In the genomic region with DNA sequence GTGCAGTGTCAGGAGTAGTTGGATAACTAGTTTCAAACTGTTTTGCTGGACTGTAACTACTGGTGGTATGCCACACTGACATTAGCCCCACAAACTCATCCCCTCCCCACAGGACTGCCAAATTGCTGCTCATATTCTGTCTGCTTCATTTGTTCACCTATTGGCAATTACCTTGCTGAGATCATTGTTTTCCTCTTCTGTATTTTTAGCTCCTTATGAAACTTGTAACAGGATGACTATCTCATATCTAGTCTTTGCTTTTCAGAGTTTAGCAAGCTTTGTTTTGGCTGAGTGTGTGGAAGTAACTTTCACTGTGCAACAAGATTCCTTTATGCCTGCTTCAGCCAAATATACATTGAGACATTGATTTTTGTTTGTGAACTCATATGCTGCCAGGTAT, we compare ENCODE assay signal across 12 cellular contexts.
A peak's percentile ranks its signal among the peaks of the same experiment; 100 is the strongest.
DNase-seq lines count a peak whose midpoint lies in the region; ATAC-seq and TF ChIP-seq lines count a peak whose summit lies in the region.
"Had no signal": no experiment of that assay in that cellular context is flagged by ENCODE, and none has a peak within 500 bp of the region (broad histone marks: within the 10 kb centered on the region; RNA-seq: fewer than 3 reads in every experiment).

No MANE protein-coding gene starts in this region.

- ATAC-seq in GM19023 (IDR thresholded peaks at IDR 0.05; ENCODE audit: unreplicated experiment) (no peak), HG02763 (IDR thresholded peaks at IDR 0.05; ENCODE audit: unreplicated experiment) (no peak)
- ATAC-seq: CD8-positive, alpha-beta T cell had no signal

- no peaks in the 10 kb centered on the region for H3K9me3 ChIP-seq in HEK293 (ENCODE audit: control insufficient read depth, insufficient read depth, low read depth, low read length)

- DNase-seq in GM13977 (ENCODE audit: low spot score) (peak; percentile 52), caudate nucleus (lab: John Stamatoyannopoulos, UW) (peak in 2 of 61 donors; percentile 18 to 20), OCI-M1 (lab: John Stamatoyannopoulos, UW) (no peak), NCI-H187 treated with DMSO at 0.1 percent for 48 hours (lab: John Stamatoyannopoulos, UW) (no peak)
- DNase-seq: CD8-positive, alpha-beta T cell; naive B cell; NCI-H1436 treated with DMSO at 0.1 percent for 48 hours; PC-9 had no signal

- POLR2A ChIA-PET in HEK293 (lab: Yijun Ruan, JAX): interaction anchor here (0.6 to 1.8 kb wide), 3 partner anchors 109 to 729 kb away, joined by 3 to 6 read pairs (median 3); a partner anchor contains a TSS

- no peaks in the 10 kb centered on the region for H3K27me3 ChIP-seq in rectal smooth muscle tissue (ENCODE audit: control insufficient read depth, insufficient read depth, low read length)

- H3K9ac ChIP-seq in rectal smooth muscle tissue (ENCODE audit: low read length): no peak overlapping the region

- no peak for TF ChIP-seq CTCF in GM13977 (IDR thresholded peaks at IDR 0.05; ENCODE audit: extremely low read depth, insufficient read depth, missing control alignments)
- no peak for TF ChIP-seq CTCF in HEK293 (tag by site-specific recombination; IDR thresholded peaks at IDR 0.05)

- H3K36me3 ChIP-seq in HEK293 (ENCODE audit: control insufficient read depth in 2 of 2, insufficient read depth in 1 of 2, low read length in 2 of 2) (no peaks in the 10 kb centered on the region), rectal smooth muscle tissue (ENCODE audit: control insufficient read depth, insufficient read depth, low read length) (no peaks in the 10 kb centered on the region)

- CTCF ChIA-PET in HEK293 (lab: Yijun Ruan, JAX): interaction anchor here (0.7 to 0.9 kb wide), 2 partner anchors 82 to 357 kb away, joined by 3 read pairs; no protein-coding TSS in a partner anchor

- H3K4me1 ChIP-seq in HEK293 (ENCODE audit: control insufficient read depth, insufficient read depth, low read length): peaks cover 17% of the 10 kb centered on the region
- peaks cover 33% of the 10 kb centered on the region for H3K4me1 ChIP-seq in rectal smooth muscle tissue (ENCODE audit: control insufficient read depth, insufficient read depth, low read length)

- H3K4me3 ChIP-seq in HEK293 (ENCODE audit: low read depth, low read length): no peak overlapping the region
- H3K4me3 ChIP-seq in rectal smooth muscle tissue (ENCODE audit: low read length): peak overlapping the region; percentile 2
- H3K4me3 ChIP-seq: PC-9 had no signal

- H3K27ac ChIP-seq in HEK293 (ENCODE audit: extremely low read depth, low read depth, low read length) (peak overlapping the region; percentile 44; the same call in 1 of the 2 replicates), caudate nucleus (ENCODE audit: low read depth, low read length) (peak overlapping the region; percentile 63), rectal smooth muscle tissue (ENCODE audit: low read depth, low read length) (peak overlapping the region; percentile 55)
- H3K27ac ChIP-seq: PC-9 had no signal

- in situ Hi-C loops in GM13977 (cut with MboI; ENCODE audit: low pct_unique_long_range_greater_than_20kb, low sequenced_read_pairs, unreplicated experiment): no loop called here

TF ChIP-seq in HEK293, 187 proteins besides CTCF, POLR2A, EP300 and RAD21:
- TF ChIP-seq ZNF157 (tag by site-specific recombination; IDR thresholded peaks at IDR 0.05) (no peak), ZNF175 (tag by site-specific recombination; IDR thresholded peaks at IDR 0.05) (no peak), ZNF514 (tag by site-specific recombination; IDR thresholded peaks at IDR 0.05) (no peak), MEIS1 (CRISPR knock-in tag; IDR thresholded peaks at IDR 0.05; ENCODE audit: borderline replicate concordance) (no peak), ZNF266 (tag by site-specific recombination; IDR thresholded peaks at IDR 0.05; ENCODE audit: low read depth) (no peak), ZBTB1 (tag by site-specific recombination; IDR thresholded peaks at IDR 0.05) (no peak), ZNF549 (tag by site-specific recombination; IDR thresholded peaks at IDR 0.05) (no peak), ZSCAN23 (tag by site-specific recombination; IDR thresholded peaks at IDR 0.05) (no peak), ZNF366 (tag by site-specific recombination; conservative IDR thresholded peaks at IDR 0.05) (no peak), ZNF335 (tag by site-specific recombination; conservative IDR thresholded peaks at IDR 0.05) (no peak), ZNF2 (tag by site-specific recombination; IDR thresholded peaks at IDR 0.05) (no peak), BCL11B (tag by site-specific recombination; IDR thresholded peaks at IDR 0.05; ENCODE audit: low read depth) (no peak), ZNF426 (tag by site-specific recombination; IDR thresholded peaks at IDR 0.05) (no peak), ZNF626 (tag by site-specific recombination; IDR thresholded peaks at IDR 0.05) (no peak), EGR2 (tag by site-specific recombination; IDR thresholded peaks at IDR 0.05; ENCODE audit: low read depth) (no peak), ZNF354C (tag by site-specific recombination; IDR thresholded peaks at IDR 0.05; ENCODE audit: borderline replicate concordance, low read depth) (no peak), KLF10 (tag by site-specific recombination; IDR thresholded peaks at IDR 0.05) (no peak)
- TF ChIP-seq, protein P1, sequence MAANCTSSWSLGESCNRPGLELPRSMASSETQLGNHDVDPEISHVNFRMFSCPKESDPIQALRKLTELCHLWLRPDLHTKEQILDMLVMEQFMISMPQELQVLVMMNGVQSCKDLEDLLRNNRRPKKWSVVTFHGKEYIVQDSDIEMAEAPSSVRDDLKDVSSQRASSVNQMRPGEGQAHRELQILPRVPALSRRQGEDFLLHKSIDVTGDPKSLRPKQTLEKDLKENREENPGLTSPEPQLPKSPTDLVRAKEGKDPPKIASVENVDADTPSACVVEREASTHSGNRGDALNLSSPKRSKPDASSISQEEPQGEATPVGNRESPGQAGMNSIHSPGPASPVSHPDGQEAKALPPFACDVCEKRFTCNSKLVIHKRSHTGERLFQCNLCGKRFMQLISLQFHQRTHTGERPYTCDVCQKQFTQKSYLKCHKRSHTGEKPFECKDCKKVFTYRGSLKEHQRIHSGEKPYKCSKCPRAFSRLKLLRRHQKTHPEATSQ (tag by site-specific recombination; IDR thresholded peaks at IDR 0.05): no peak
- TF ChIP-seq, protein P2, sequence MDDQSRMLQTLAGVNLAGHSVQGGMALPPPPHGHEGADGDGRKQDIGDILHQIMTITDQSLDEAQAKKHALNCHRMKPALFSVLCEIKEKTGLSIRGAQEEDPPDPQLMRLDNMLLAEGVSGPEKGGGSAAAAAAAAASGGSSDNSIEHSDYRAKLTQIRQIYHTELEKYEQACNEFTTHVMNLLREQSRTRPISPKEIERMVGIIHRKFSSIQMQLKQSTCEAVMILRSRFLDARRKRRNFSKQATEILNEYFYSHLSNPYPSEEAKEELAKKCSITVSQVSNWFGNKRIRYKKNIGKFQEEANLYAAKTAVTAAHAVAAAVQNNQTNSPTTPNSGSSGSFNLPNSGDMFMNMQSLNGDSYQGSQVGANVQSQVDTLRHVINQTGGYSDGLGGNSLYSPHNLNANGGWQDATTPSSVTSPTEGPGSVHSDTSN (CRISPR knock-in tag; IDR thresholded peaks at IDR 0.05): no peak
